In genomic region chr1:229769809-229770208, GRCh38 we compare ENCODE assay signal across 10 cellular contexts.
"Had no signal": no experiment of that assay in that cellular context is flagged by ENCODE, and none has a peak within 500 bp of the region (broad histone marks: within the 10 kb centered on the region; RNA-seq: fewer than 3 reads in every experiment).

No MANE protein-coding gene starts in this region.

- H3K27ac Mint-ChIP-seq: HFFc6 had no signal

- H3K4me2 ChIP-seq: KMS-11 had no signal

- H3K9me3 Mint-ChIP-seq: HFFc6 had no signal

- DNase-seq: GM23248, GOT3, H7, HFFc6, KBM-7 had no signal

- H3K9me3 ChIP-seq: HAP-1 had no signal

- H3K4me3 ChIP-seq: GM23248, HAP-1 had no signal

- ATAC-seq: HCT116, HepG2 had no signal

- H3K4me3 Mint-ChIP-seq: HFFc6 had no signal

- H2AFZ ChIP-seq: GM23248 had no signal

- H3K4me1 ChIP-seq: HAP-1 had no signal

- H3K9ac ChIP-seq: GM23248, KMS-11 had no signal

- H3K27ac ChIP-seq: GM23248, HL-60, KMS-11 had no signal

- H3K36me3 ChIP-seq: HAP-1 had no signal
